Comparison of ENCODE assay signal across 32 cellular contexts in the genomic region with DNA sequence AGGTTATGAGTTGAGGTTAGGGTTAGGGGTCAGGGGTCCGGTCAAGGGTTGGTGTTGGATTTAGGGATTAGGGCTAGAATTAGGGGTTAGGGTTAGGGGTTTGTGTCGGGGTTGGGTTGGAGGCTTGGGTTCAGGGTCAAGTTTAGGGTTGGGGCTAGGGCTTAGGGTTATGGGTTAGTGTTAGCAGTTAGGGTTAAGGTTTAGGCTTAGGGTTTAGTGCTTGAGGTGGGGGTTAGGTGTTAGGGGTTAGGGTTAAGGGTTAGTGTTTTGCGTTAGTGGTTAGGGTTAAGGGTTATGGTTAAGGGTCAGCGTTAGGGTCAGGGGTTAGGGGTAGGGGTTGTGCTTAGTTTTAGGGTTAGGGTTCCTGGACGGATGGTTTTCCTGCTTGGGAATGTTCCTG. TPM values are rescaled to one million over a fixed set of nuclear protein-coding genes. Genes with fewer than 3 reads are reported as not detected.
"Had no signal": no experiment of that assay in that cellular context is flagged by ENCODE, and none has a peak within 500 bp of the region (broad histone marks: within the 10 kb centered on the region; RNA-seq: fewer than 3 reads in every experiment).

No MANE protein-coding gene starts in this region.

- H3K27me3 ChIP-seq: colonic mucosa had no signal

- ATAC-seq: gastrocnemius medialis, heart right ventricle, left cardiac atrium, left lung, left ventricle myocardium superior, lower lobe of right lung had no signal

- DNase-seq: colonic mucosa; cortex of kidney; effector CD4-positive, alpha-beta T cell; effector memory CD4-positive, alpha-beta T cell; esophagus squamous epithelium; foreskin fibroblast; foreskin melanocyte; gastrocnemius medialis; glutamatergic neuron; head of caudate nucleus; heart right ventricle; hippocampal formation; left cardiac atrium; left lung; left ventricle myocardium superior; lower lobe of right lung; mesenchymal stem cell; midbrain had no signal

- FAIRE-seq: endothelial cell of umbilical vein, islet of Langerhans, keratinocyte had no signal

- H3K27ac Mint-ChIP-seq: dendritic cell treated with granulocyte-macrophage colony-stimulating factor and Interleukin-4, amounts not matched to agents 40 ng/mL and 50 ng/mL, for 4 days had no signal

- H3K9me3 ChIP-seq: colonic mucosa, gastrocnemius medialis, lower lobe of right lung had no signal

- H3K4me3 ChIP-seq: colonic mucosa, esophagus squamous epithelium, gastrocnemius medialis, heart right ventricle, left lung, lower lobe of right lung had no signal

- H3K27ac ChIP-seq: colonic mucosa, esophagus squamous epithelium, gastrocnemius medialis, heart right ventricle, left lung, lower lobe of right lung had no signal

- H3K4me1 ChIP-seq: colonic mucosa, esophagus squamous epithelium, gastrocnemius medialis, heart right ventricle, left lung, lower lobe of right lung had no signal

- H3K4me3 Mint-ChIP-seq: dendritic cell treated with granulocyte-macrophage colony-stimulating factor and Interleukin-4, amounts not matched to agents 40 ng/mL and 50 ng/mL, for 4 days had no signal

- H3K36me3 ChIP-seq: colonic mucosa, esophagus squamous epithelium, gastrocnemius medialis, heart right ventricle, left lung, lower lobe of right lung had no signal

RNA-seq across cellular contexts. Expression of gene SYCE1, which starts 1.7 kb away (rescaled TPM):
- total RNA-seq: colonic mucosa, dermis microvascular lymphatic vessel endothelial cell, endothelial cell of umbilical vein, epithelial cell of proximal tubule, glomerular endothelial cell, lung microvascular endothelial cell, mononuclear cell had no signal
- polyA plus RNA-seq: endothelial cell of umbilical vein, keratinocyte had no signal

RNA-seq across cellular contexts. Expression of gene CYP2E1, which starts 40.0 kb away (rescaled TPM):
- total RNA-seq: dermis microvascular lymphatic vessel endothelial cell, endothelial cell of umbilical vein, lung microvascular endothelial cell had no signal

RNA-seq across cellular contexts. Expression of gene FRG2B, which starts 59.5 kb away (rescaled TPM):
- total RNA-seq: chondrocyte, colonic mucosa, dermis microvascular lymphatic vessel endothelial cell, endothelial cell of umbilical vein, epithelial cell of proximal tubule, esophagus squamous epithelium, gastrocnemius medialis, glomerular endothelial cell, heart right ventricle, kidney epithelial cell, left cardiac atrium, left lung, left ventricle myocardium superior, lower leg skin, lower lobe of right lung, lung microvascular endothelial cell, mononuclear cell, mucosa of gallbladder had no signal
- polyA plus RNA-seq: endothelial cell of umbilical vein, esophagus, heart right ventricle, keratinocyte had no signal
